Comparison of ENCODE assay signal across 21 cellular contexts in genomic region chr10:23058366-23058765, GRCh38. TPM values are rescaled to one million over a fixed set of nuclear protein-coding genes. Genes with fewer than 3 reads are reported as not detected.
DNase-seq lines count a peak whose midpoint lies in the region; ATAC-seq, FAIRE-seq and TF ChIP-seq lines count a peak whose summit lies in the region.
"Had no signal": no experiment of that assay in that cellular context is flagged by ENCODE, and none has a peak within 500 bp of the region (broad histone marks: within the 10 kb centered on the region; RNA-seq: fewer than 3 reads in every experiment).

No MANE protein-coding gene starts in this region.

- H3K9me3 Mint-ChIP-seq in osteocyte (ENCODE audit: unreplicated experiment) = peaks cover 8% of the 10 kb centered on the region

- H3K9me3 ChIP-seq in small intestine (ENCODE audit: control insufficient read depth, low read depth) (no peaks in the 10 kb centered on the region), pancreas (no peaks in the 10 kb centered on the region)
- H3K9me3 ChIP-seq: A549 had no signal

- no peaks in the 10 kb centered on the region for H3K36me3 ChIP-seq in small intestine (ENCODE audit: control insufficient read depth in 2 of 2, insufficient read depth in 2 of 2, low read length in 2 of 2)
- H3K36me3 ChIP-seq in pancreas = no peaks in the 10 kb centered on the region
- H3K36me3 ChIP-seq: BLaER1 treated with 17β-estradiol and CSF1 and Interleukin-3, amounts not matched to agents 10 nM and 100 nM had no signal

- TF ChIP-seq CTCF in osteocyte (IDR thresholded peaks at IDR 0.05) (no peak), pancreas (IDR thresholded peaks at IDR 0.05) (no peak)

- H3K27ac ChIP-seq in small intestine (ENCODE audit: low read depth in 1 of 2, low read length in 1 of 2) = no peak overlapping the region
- no peak overlapping the region for H3K27ac ChIP-seq in pancreas
- H3K27ac ChIP-seq: 22Rv1; A549; BLaER1 treated with 17β-estradiol and CSF1 and Interleukin-3, amounts not matched to agents 10 nM and 100 nM; C4-2B had no signal

- intact Hi-C loops in pancreas (cut with DNase I) = no loop called here

- ATAC-seq in esophagus mucosa (peak; percentile 53), pancreas (no peak)
- ATAC-seq: A549; CD8-positive, alpha-beta T cell had no signal

- DNase-seq in osteocyte (ENCODE audit: extremely low spot score, unreplicated experiment) (peak; percentile 23), small intestine (peak; percentile 63), iPS-NIHi11 (ENCODE audit: low spot score) (no peak), pancreas (no peak)
- DNase-seq: AML-193; Caco-2; Calu3; CD4-positive, alpha-beta T cell; CD8-positive, alpha-beta T cell; DMS79 treated with DMSO at 0.1 percent for 48 hours; GF-D8 had no signal

- H3K27me3 Mint-ChIP-seq in osteocyte (ENCODE audit: unreplicated experiment) = peaks cover 35% of the 10 kb centered on the region

- no peak overlapping the region for H3K27ac Mint-ChIP-seq in osteocyte (ENCODE audit: unreplicated experiment)
- H3K27ac Mint-ChIP-seq: B cell; CD4-positive, alpha-beta T cell; CD8-positive, alpha-beta T cell had no signal

- H3K4me1 Mint-ChIP-seq in osteocyte (ENCODE audit: unreplicated experiment) = no peaks in the 10 kb centered on the region
- H3K4me1 Mint-ChIP-seq: B cell had no signal

- H3K4me3 ChIP-seq in small intestine (ENCODE audit: low read depth in 1 of 2, low read length in 2 of 2) (no peak overlapping the region), pancreas (no peak overlapping the region)
- H3K4me3 ChIP-seq: A549; BLaER1 treated with 17β-estradiol and CSF1 and Interleukin-3, amounts not matched to agents 10 nM and 100 nM had no signal

- WGBS in small intestine, 3 donors = 1 to 42% (median 19%) methylated on average over 3 of the region's 3 CpGs
- WGBS in pancreas, 2 donors = 58 to 77% methylated on average over 3 of the region's 3 CpGs

- H3K36me3 Mint-ChIP-seq in osteocyte (ENCODE audit: unreplicated experiment) = no peaks in the 10 kb centered on the region
- H3K36me3 Mint-ChIP-seq: CD8-positive, alpha-beta T cell had no signal

- H3K4me3 Mint-ChIP-seq in osteocyte (ENCODE audit: unreplicated experiment) = no peak overlapping the region
- H3K4me3 Mint-ChIP-seq: B cell; CD4-positive, alpha-beta T cell; CD8-positive, alpha-beta T cell had no signal

- FAIRE-seq in small intestine (lab: Jason Lieb, UNC) = no peak
- FAIRE-seq in pancreas (lab: Jason Lieb, UNC) = no peak
- FAIRE-seq: A549, D721Med, G401.6, GM12891, GM19239 had no signal

- peaks cover 0 to 2% of the 10 kb centered on the region in 2 donors for H3K27me3 ChIP-seq in small intestine (ENCODE audit: control insufficient read depth in 2 of 2, insufficient read depth in 2 of 2, low read length in 2 of 2)
- no peaks in the 10 kb centered on the region for H3K27me3 ChIP-seq in pancreas
- H3K27me3 ChIP-seq: BLaER1 treated with 17β-estradiol and CSF1 and Interleukin-3, amounts not matched to agents 10 nM and 100 nM had no signal

- H3K4me1 ChIP-seq in small intestine (ENCODE audit: control insufficient read depth in 2 of 2, insufficient read depth in 1 of 2, low read depth in 1 of 2, low read length in 1 of 2) = no peaks in the 10 kb centered on the region
- H3K4me1 ChIP-seq in pancreas = no peaks in the 10 kb centered on the region
- H3K4me1 ChIP-seq: BLaER1 treated with 17β-estradiol and CSF1 and Interleukin-3, amounts not matched to agents 10 nM and 100 nM had no signal

RNA-seq across cellular contexts. Expression of gene MSRB2, which starts 37.0 kb away (rescaled TPM):
- total RNA-seq in esophagus mucosa = 17.1 TPM
- 11.8 and 15.5 TPM in 2 replicates for total RNA-seq in osteocyte
- polyA plus RNA-seq in small intestine = 10 to 100 TPM; 20.3 to 29.1 (median 20.3) TPM
- total RNA-seq in pancreas = 10 to 100 TPM in 1 of 6 donors, 1 to 10 TPM in 5; 2.4 to 12.4 (median 4.7) TPM
- 10 to 100 TPM; 12.3 to 14.3 TPM for polyA plus RNA-seq in pancreas

Comparison
In these comparisons a context has a peak if more than half of its experiments do, and no peak if none do; other contexts are left out.
1. DNase-seq: peak in osteocyte (single experiment) and small intestine (single experiment); none in iPS-NIHi11 (single experiment) and pancreas (0 of 6).